Comparison of ENCODE assay signal across 9 cellular contexts in the genomic region with DNA sequence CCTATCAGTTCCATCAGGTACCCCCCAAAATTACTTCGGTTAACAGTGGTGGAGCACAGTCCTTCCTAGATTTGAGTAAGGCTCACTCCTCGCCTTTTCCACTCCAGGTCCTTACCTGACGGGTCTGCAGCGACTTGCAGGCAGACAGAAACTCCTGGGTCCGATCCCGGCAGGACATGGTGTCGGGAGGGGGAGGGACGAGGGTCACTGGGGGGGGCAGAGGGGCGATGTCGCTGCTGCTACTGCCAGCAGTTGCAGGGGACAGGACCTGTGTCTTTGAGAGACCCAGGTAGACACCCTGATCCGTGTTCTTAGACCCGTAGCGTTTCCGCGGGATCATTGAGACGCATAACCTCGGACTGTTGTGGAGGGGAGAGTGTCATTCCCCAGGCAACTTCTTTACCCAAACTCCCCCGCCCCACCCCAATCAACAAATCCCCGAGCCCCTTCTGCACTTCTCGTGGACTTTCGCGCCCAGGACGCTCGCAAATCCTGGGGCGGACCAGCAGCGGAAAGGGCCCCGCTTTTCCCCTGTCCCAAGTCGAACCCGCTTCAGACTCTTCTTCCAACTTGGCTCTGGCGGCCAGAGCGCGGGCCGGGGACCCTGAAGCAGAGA. TPM values are rescaled to one million over a fixed set of nuclear protein-coding genes. Genes with fewer than 3 reads are reported as not detected.
A peak's percentile ranks its signal among the peaks of the same experiment; 100 is the strongest.
DNase-seq lines count a peak whose midpoint lies in the region; ATAC-seq and TF ChIP-seq lines count a peak whose summit lies in the region.
"Had no signal": no experiment of that assay in that cellular context is flagged by ENCODE, and none has a peak within 500 bp of the region (broad histone marks: within the 10 kb centered on the region; RNA-seq: fewer than 3 reads in every experiment).

No MANE protein-coding gene starts in this region.

- H3K36me3 Mint-ChIP-seq in activated CD4-positive, alpha-beta T cell treated with anti-CD3 and anti-CD28 coated beads, Interleukin-2, amount 10 ng/mL, durations not matched to agents 24 days and 14 days (ENCODE audit: low read depth) = peaks cover 39% of the 10 kb centered on the region
- peaks cover 73% of the 10 kb centered on the region for H3K36me3 Mint-ChIP-seq in effector memory CD8-positive, alpha-beta T cell (ENCODE audit: insufficient read depth)

- intact Hi-C loops in activated CD4-positive, alpha-beta T cell treated with anti-CD3 and anti-CD28 coated beads, Interleukin-2, amount 10 ng/mL, durations not matched to agents 24 days and 14 days (cut with micrococcal nuclease) = loop anchor here (1.0 to 5.0 kb wide), 2 partner anchors 26 to 239 kb away; a partner anchor contains a TSS

- H2AFZ ChIP-seq in neural cell (ENCODE audit: low read depth, low read length) = peak overlapping the region; percentile 33

- H3K27ac Mint-ChIP-seq in activated CD4-positive, alpha-beta T cell treated with anti-CD3 and anti-CD28 coated beads, Interleukin-2, amount 10 ng/mL, durations not matched to agents 24 days and 14 days = peak overlapping the region; percentile 97
- H3K27ac Mint-ChIP-seq in effector memory CD8-positive, alpha-beta T cell = peak overlapping the region; percentile 97 to 99

- TF ChIP-seq CTCF in neural cell (IDR thresholded peaks at IDR 0.05; ENCODE audit: poor library complexity, severe bottlenecking) = no peak

- peaks cover 7% of the 10 kb centered on the region for H3K4me1 ChIP-seq in NT2/D1 (ENCODE audit: insufficient read depth, insufficient read length)

- H3K9me2 ChIP-seq in neural cell (ENCODE audit: insufficient read depth, low read length) = no peaks in the 10 kb centered on the region

- no peak for TF ChIP-seq EP300 in neural cell (conservative IDR thresholded peaks at IDR 0.05; ENCODE audit: poor library complexity, severe bottlenecking)

- peak overlapping the region; percentile 92 for H3K9ac ChIP-seq in NT2/D1 (ENCODE audit: insufficient read length, low read depth)
- H3K9ac ChIP-seq in neural cell (ENCODE audit: low read length) = peak overlapping the region; percentile 95

- no peaks in the 10 kb centered on the region for H4K20me1 ChIP-seq in neural cell (ENCODE audit: insufficient read depth)

- no peaks in the 10 kb centered on the region for H3K27me3 ChIP-seq in NT2/D1 (ENCODE audit: insufficient read depth, insufficient read length)
- H3K27me3 ChIP-seq in neural cell (ENCODE audit: insufficient read depth, low read depth, low read length) = no peaks in the 10 kb centered on the region

- TF ChIP-seq RAD21 in neural cell (conservative IDR thresholded peaks at IDR 0.05) = no peak

- H3K36me3 ChIP-seq in NT2/D1 (ENCODE audit: insufficient read depth, insufficient read length, low read length) (peaks cover 63% of the 10 kb centered on the region), neural cell (ENCODE audit: insufficient read depth, low read length) (no peaks in the 10 kb centered on the region)

- peak overlapping the region; percentile 72 for H3K4me2 ChIP-seq in neural cell (ENCODE audit: low read length)

- no peaks in the 10 kb centered on the region for H3K9me3 ChIP-seq in NT2/D1 (ENCODE audit: insufficient read depth, low read length)
- no peaks in the 10 kb centered on the region for H3K9me3 ChIP-seq in neural cell (ENCODE audit: low read length)

- no peak for ATAC-seq in effector memory CD8-positive, alpha-beta T cell (replicated peaks)
- no peak for ATAC-seq in GM21367 (IDR thresholded peaks at IDR 0.05; ENCODE audit: unreplicated experiment)

- DNase-seq in activated CD4-positive, alpha-beta T cell treated with anti-CD3 and anti-CD28 coated beads, Interleukin-2, amount 10 ng/mL, durations not matched to agents 24 days and 14 days = no peak
- no peak for DNase-seq in activated CD4-positive, alpha-beta T cell treated with anti-CD3 and anti-CD28 coated beads, Interleukin-2, amount 50 U/mL, for 48 hours
- DNase-seq in NT2/D1 (ENCODE audit: low read depth, low spot score) (no peak), activated gamma-delta T cell treated with Interleukin-2 at 50 U/mL for 16 hours (no peak), SHP77 treated with DMSO at 0.1 percent for 48 hours (lab: John Stamatoyannopoulos, UW) (no peak)
- DNase-seq in effector memory CD8-positive, alpha-beta T cell = no peak

- peak overlapping the region; percentile 91 for H3K27ac ChIP-seq in neural cell (ENCODE audit: low read length)

- no peaks in the 10 kb centered on the region for H3F3A ChIP-seq in neural cell (ENCODE audit: insufficient read depth, low read length, poor library complexity, severe bottlenecking)

- H3K9me3 Mint-ChIP-seq in activated CD4-positive, alpha-beta T cell treated with anti-CD3 and anti-CD28 coated beads, Interleukin-2, amount 10 ng/mL, durations not matched to agents 24 days and 14 days = no peaks in the 10 kb centered on the region
- no peaks in the 10 kb centered on the region for H3K9me3 Mint-ChIP-seq in effector memory CD8-positive, alpha-beta T cell

- peaks cover 34% of the 10 kb centered on the region for H3K4me1 Mint-ChIP-seq in activated CD4-positive, alpha-beta T cell treated with anti-CD3 and anti-CD28 coated beads, Interleukin-2, amount 10 ng/mL, durations not matched to agents 24 days and 14 days
- H3K4me1 Mint-ChIP-seq in effector memory CD8-positive, alpha-beta T cell (ENCODE audit: low read depth in 2 of 2) = peaks cover 31 to 32% of the 10 kb centered on the region in 2 donors

- peak overlapping the region; percentile 93 for H3K4me3 ChIP-seq in NT2/D1 (ENCODE audit: insufficient read length, low read depth)
- peak overlapping the region; percentile 98 for H3K4me3 ChIP-seq in neural cell (ENCODE audit: low read length)

- peaks cover 32% of the 10 kb centered on the region for H3K79me2 ChIP-seq in neural cell (replicated peaks; ENCODE audit: insufficient read depth, low read length)

- H3K27me3 Mint-ChIP-seq in activated CD4-positive, alpha-beta T cell treated with anti-CD3 and anti-CD28 coated beads, Interleukin-2, amount 10 ng/mL, durations not matched to agents 24 days and 14 days = no peaks in the 10 kb centered on the region
- H3K27me3 Mint-ChIP-seq in effector memory CD8-positive, alpha-beta T cell = no peaks in the 10 kb centered on the region

- H3K4me3 Mint-ChIP-seq in activated CD4-positive, alpha-beta T cell treated with anti-CD3 and anti-CD28 coated beads, Interleukin-2, amount 10 ng/mL, durations not matched to agents 24 days and 14 days = peak overlapping the region; percentile 89
- H3K4me3 Mint-ChIP-seq in effector memory CD8-positive, alpha-beta T cell = peak overlapping the region; percentile 95 to 96

TF ChIP-seq in neural cell, 6 proteins besides CTCF, POLR2A, EP300 and RAD21:
- no peak for TF ChIP-seq MXI1 (conservative IDR thresholded peaks at IDR 0.05; ENCODE audit: poor library complexity, severe bottlenecking)
- no peak for TF ChIP-seq POLR2AphosphoS5 (IDR thresholded peaks at IDR 0.05)
- TF ChIP-seq, protein P1, sequence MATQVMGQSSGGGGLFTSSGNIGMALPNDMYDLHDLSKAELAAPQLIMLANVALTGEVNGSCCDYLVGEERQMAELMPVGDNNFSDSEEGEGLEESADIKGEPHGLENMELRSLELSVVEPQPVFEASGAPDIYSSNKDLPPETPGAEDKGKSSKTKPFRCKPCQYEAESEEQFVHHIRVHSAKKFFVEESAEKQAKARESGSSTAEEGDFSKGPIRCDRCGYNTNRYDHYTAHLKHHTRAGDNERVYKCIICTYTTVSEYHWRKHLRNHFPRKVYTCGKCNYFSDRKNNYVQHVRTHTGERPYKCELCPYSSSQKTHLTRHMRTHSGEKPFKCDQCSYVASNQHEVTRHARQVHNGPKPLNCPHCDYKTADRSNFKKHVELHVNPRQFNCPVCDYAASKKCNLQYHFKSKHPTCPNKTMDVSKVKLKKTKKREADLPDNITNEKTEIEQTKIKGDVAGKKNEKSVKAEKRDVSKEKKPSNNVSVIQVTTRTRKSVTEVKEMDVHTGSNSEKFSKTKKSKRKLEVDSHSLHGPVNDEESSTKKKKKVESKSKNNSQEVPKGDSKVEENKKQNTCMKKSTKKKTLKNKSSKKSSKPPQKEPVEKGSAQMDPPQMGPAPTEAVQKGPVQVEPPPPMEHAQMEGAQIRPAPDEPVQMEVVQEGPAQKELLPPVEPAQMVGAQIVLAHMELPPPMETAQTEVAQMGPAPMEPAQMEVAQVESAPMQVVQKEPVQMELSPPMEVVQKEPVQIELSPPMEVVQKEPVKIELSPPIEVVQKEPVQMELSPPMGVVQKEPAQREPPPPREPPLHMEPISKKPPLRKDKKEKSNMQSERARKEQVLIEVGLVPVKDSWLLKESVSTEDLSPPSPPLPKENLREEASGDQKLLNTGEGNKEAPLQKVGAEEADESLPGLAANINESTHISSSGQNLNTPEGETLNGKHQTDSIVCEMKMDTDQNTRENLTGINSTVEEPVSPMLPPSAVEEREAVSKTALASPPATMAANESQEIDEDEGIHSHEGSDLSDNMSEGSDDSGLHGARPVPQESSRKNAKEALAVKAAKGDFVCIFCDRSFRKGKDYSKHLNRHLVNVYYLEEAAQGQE (IDR thresholded peaks at IDR 0.05; ENCODE audit: borderline replicate concordance) = no peak
- no peak for TF ChIP-seq TAF1 (IDR thresholded peaks at IDR 0.05; ENCODE audit: low read depth)

RNA-seq across cellular contexts. Expression of a gene that starts 0.8 kb away (rescaled TPM):
- 28.1 and 33.5 TPM in 2 replicates for total RNA-seq in activated CD4-positive, alpha-beta T cell treated with anti-CD3 and anti-CD28 coated beads, Interleukin-2, amount 10 ng/mL, durations not matched to agents 24 days and 14 days
- polyA plus RNA-seq in neural cell = 28.5 and 30.5 TPM in 2 replicates
- polyA minus RNA-seq in neural cell = 41.0 and 42.1 TPM in 2 replicates

RNA-seq across cellular contexts. Expression of a gene that starts 1.6 kb away (rescaled TPM):
- total RNA-seq in activated CD4-positive, alpha-beta T cell treated with anti-CD3 and anti-CD28 coated beads, Interleukin-2, amount 10 ng/mL, durations not matched to agents 24 days and 14 days = 0.79 and 2.0 TPM in 2 replicates
- not detected in 2 replicates for polyA plus RNA-seq in neural cell
- polyA minus RNA-seq in neural cell = not detected in 2 replicates
- total RNA-seq: dermis microvascular lymphatic vessel endothelial cell had no signal

RNA-seq across cellular contexts. Expression of a gene that starts 8.4 kb away (rescaled TPM):
- total RNA-seq in activated CD4-positive, alpha-beta T cell treated with anti-CD3 and anti-CD28 coated beads, Interleukin-2, amount 10 ng/mL, durations not matched to agents 24 days and 14 days = 145 and 153 TPM in 2 replicates
- 50.4 and 71.7 TPM in 2 replicates for polyA plus RNA-seq in neural cell
- 24.5 and 28.2 TPM in 2 replicates for polyA minus RNA-seq in neural cell

RNA-seq across cellular contexts. Expression of a gene that starts 25.8 kb away (rescaled TPM):
- total RNA-seq in activated CD4-positive, alpha-beta T cell treated with anti-CD3 and anti-CD28 coated beads, Interleukin-2, amount 10 ng/mL, durations not matched to agents 24 days and 14 days = 133 and 147 TPM in 2 replicates
- 26.0 and 32.1 TPM in 2 replicates for polyA plus RNA-seq in neural cell
- 26.1 and 42.7 TPM in 2 replicates for polyA minus RNA-seq in neural cell

RNA-seq across cellular contexts. Expression of a gene that starts 39.2 kb away (rescaled TPM):
- total RNA-seq in activated CD4-positive, alpha-beta T cell treated with anti-CD3 and anti-CD28 coated beads, Interleukin-2, amount 10 ng/mL, durations not matched to agents 24 days and 14 days = 15.0 and 16.5 TPM in 2 replicates
- polyA plus RNA-seq in neural cell = 16.5 and 27.4 TPM in 2 replicates
- polyA minus RNA-seq in neural cell = 12.7 and 13.1 TPM in 2 replicates
